In genomic region chr7:150937848-150938561, GRCh38 we compare ENCODE assay signal across 8 cellular contexts. TPM values are rescaled to one million over a fixed set of nuclear protein-coding genes. Genes with fewer than 3 reads are reported as not detected.
DNase-seq lines count a peak whose midpoint lies in the region; ATAC-seq and TF ChIP-seq lines count a peak whose summit lies in the region.

No MANE protein-coding gene starts in this region.

- CTCF ChIA-PET in Panc1 (lab: Charles Lee), result no interaction called here

- DNase-seq in NCI-H2196 (lab: John Stamatoyannopoulos, UW; ENCODE audit: unreplicated experiment) (peak; percentile 25), NCI-H2196 treated with DMSO at 0.1 percent for 48 hours (lab: John Stamatoyannopoulos, UW; ENCODE audit: unreplicated experiment) (no peak), Panc1 (ENCODE audit: low read depth, low spot score) (no peak), progenitor cell of endocrine pancreas (ENCODE audit: low spot score, unreplicated experiment) (no peak), hepatic stellate cell (ENCODE audit: low spot score) (no peak)
- peak; percentile 30 for DNase-seq in central memory CD4-positive, alpha-beta T cell

- no peak overlapping the region for H3K27ac Mint-ChIP-seq in stimulated activated memory B cell treated with anti-CD40 and anti-IgM and Interleukin-4, amounts not matched to agents 10 μg/mL and 1 μg/mL and 100 μg/mL, for 72 hours
- no peak overlapping the region for H3K27ac Mint-ChIP-seq in progenitor cell of endocrine pancreas

- no peaks in the 10 kb centered on the region for H3K4me1 ChIP-seq in Panc1 (ENCODE audit: control insufficient read depth, insufficient read depth, low read length)

- ATAC-seq in Panc1 (peak; percentile 72), GM19035 (IDR thresholded peaks at IDR 0.05; ENCODE audit: unreplicated experiment) (no peak)
- ATAC-seq in stimulated activated memory B cell treated with anti-CD40 and anti-IgM and Interleukin-4, amounts not matched to agents 10 μg/mL and 1 μg/mL and 100 μg/mL, for 72 hours, result peak; percentile 45

- H3K9me3 ChIP-seq in Panc1 (ENCODE audit: control insufficient read depth, insufficient read depth, low read depth, low read length), result no peaks in the 10 kb centered on the region

- H3K4me3 Mint-ChIP-seq in stimulated activated memory B cell treated with anti-CD40 and anti-IgM and Interleukin-4, amounts not matched to agents 10 μg/mL and 1 μg/mL and 100 μg/mL, for 72 hours, result no peak overlapping the region
- no peak overlapping the region for H3K4me3 Mint-ChIP-seq in progenitor cell of endocrine pancreas (ENCODE audit: low read depth)

- in situ Hi-C loops in Panc1 (cut with HindIII; ENCODE audit: low pct_unique_long_range_greater_than_20kb, low sequenced_read_pairs), result no loop called here

- H3K27ac ChIP-seq in Panc1 (ENCODE audit: low read length), result no peak overlapping the region

- TF ChIP-seq CTCF in Panc1 (IDR thresholded peaks at IDR 0.05), result no peak
- TF ChIP-seq CTCF in progenitor cell of endocrine pancreas (IDR thresholded peaks at IDR 0.05; ENCODE audit: unreplicated experiment), result no peak

- no peak overlapping the region for H3K4me3 ChIP-seq in Panc1 (ENCODE audit: low read depth in 2 of 2, low read length in 2 of 2)

- BruUV-seq in Panc1 (replicated peaks; lab: Mats Ljungman, UMichigan), result no TSS peak

- H3K36me3 Mint-ChIP-seq in stimulated activated memory B cell treated with anti-CD40 and anti-IgM and Interleukin-4, amounts not matched to agents 10 μg/mL and 1 μg/mL and 100 μg/mL, for 72 hours, result no peaks in the 10 kb centered on the region
- no peaks in the 10 kb centered on the region for H3K36me3 Mint-ChIP-seq in progenitor cell of endocrine pancreas (ENCODE audit: insufficient read depth)

- H3K9me3 Mint-ChIP-seq in stimulated activated memory B cell treated with anti-CD40 and anti-IgM and Interleukin-4, amounts not matched to agents 10 μg/mL and 1 μg/mL and 100 μg/mL, for 72 hours, result no peaks in the 10 kb centered on the region
- H3K9me3 Mint-ChIP-seq in progenitor cell of endocrine pancreas (ENCODE audit: low read depth), result no peaks in the 10 kb centered on the region

- peaks cover 34% of the 10 kb centered on the region for H3K27me3 Mint-ChIP-seq in stimulated activated memory B cell treated with anti-CD40 and anti-IgM and Interleukin-4, amounts not matched to agents 10 μg/mL and 1 μg/mL and 100 μg/mL, for 72 hours
- H3K27me3 Mint-ChIP-seq in progenitor cell of endocrine pancreas, result peaks cover 37% of the 10 kb centered on the region

- H3K4me1 Mint-ChIP-seq in stimulated activated memory B cell treated with anti-CD40 and anti-IgM and Interleukin-4, amounts not matched to agents 10 μg/mL and 1 μg/mL and 100 μg/mL, for 72 hours, result peaks cover 37% of the 10 kb centered on the region
- H3K4me1 Mint-ChIP-seq in progenitor cell of endocrine pancreas (ENCODE audit: low read depth), result no peaks in the 10 kb centered on the region

- POLR2A ChIA-PET in Panc1 (lab: Charles Lee), result interaction anchor here (0.6 kb wide), 1 partner anchor 155 kb away, joined by 5 read pairs; no protein-coding TSS in a partner anchor

- H3K27me3 ChIP-seq in Panc1 (ENCODE audit: control insufficient read depth, insufficient read depth, low read length), result no peaks in the 10 kb centered on the region

- H3K36me3 ChIP-seq in Panc1 (ENCODE audit: control insufficient read depth, insufficient read depth, low read length), result no peaks in the 10 kb centered on the region

- intact Hi-C loops in Panc1 (cut with micrococcal nuclease; ENCODE audit: unreplicated experiment), result no loop called here

RNA-seq across cellular contexts. Expression of gene KCNH2, which starts 40.1 kb away (rescaled TPM):
- total RNA-seq in Panc1 (2021; ENCODE audit: unreplicated experiment) (1.8 TPM), progenitor cell of endocrine pancreas (6.9 and 9.4 TPM in 2 replicates)
- 3.1 TPM for polyA plus RNA-seq in Panc1 (2012; ENCODE audit: insufficient read length)

RNA-seq across cellular contexts. Expression of gene NOS3, which starts 52.8 kb away (rescaled TPM):
- total RNA-seq in Panc1 (2021; ENCODE audit: unreplicated experiment) (3.1 TPM), progenitor cell of endocrine pancreas (0.74 and 1.1 TPM in 2 replicates)
- 7.4 TPM for polyA plus RNA-seq in Panc1 (2012; ENCODE audit: insufficient read length)

Comparison
In these comparisons a context has a peak if more than half of its experiments do, and no peak if none do; other contexts are left out.
1. DNase-seq: peak in NCI-H2196 (single experiment) and central memory CD4-positive, alpha-beta T cell (single experiment); none in NCI-H2196 treated with DMSO at 0.1 percent for 48 hours (single experiment), Panc1 (single experiment), progenitor cell of endocrine pancreas (single experiment) and hepatic stellate cell (single experiment).